In genomic region chrX:46317158-46317557, GRCh38 we compare ENCODE assay signal across 16 cellular contexts.
A peak's percentile ranks its signal among the peaks of the same experiment; 100 is the strongest.
DNase-seq lines count a peak whose midpoint lies in the region; ATAC-seq, FAIRE-seq and TF ChIP-seq lines count a peak whose summit lies in the region.
"Had no signal": no experiment of that assay in that cellular context is flagged by ENCODE, and none has a peak within 500 bp of the region (broad histone marks: within the 10 kb centered on the region; RNA-seq: fewer than 3 reads in every experiment).

No MANE protein-coding gene starts in this region.

- H3K4me3 ChIP-seq in HAP-1, result no peak overlapping the region
- no peak overlapping the region for H3K4me3 ChIP-seq in esophagus squamous epithelium
- no peak overlapping the region for H3K4me3 ChIP-seq in small intestine (ENCODE audit: low read depth in 1 of 2, low read length in 2 of 2)
- H3K4me3 ChIP-seq: GM12878 had no signal

- in situ Hi-C loops in HAP-1 (cut with MboI; ENCODE audit: low sequenced_read_pairs), result no loop called here

- H3K4me1 ChIP-seq in HAP-1, result peaks cover 24% of the 10 kb centered on the region
- H3K4me1 ChIP-seq in esophagus squamous epithelium, result peaks cover 0 to 19% (median 0%) of the 10 kb centered on the region in 3 donors
- H3K4me1 ChIP-seq in small intestine (ENCODE audit: control insufficient read depth in 2 of 2, insufficient read depth in 1 of 2, low read depth in 1 of 2, low read length in 1 of 2), result peaks cover 0 to 5% of the 10 kb centered on the region in 2 donors

- H3K36me3 ChIP-seq in HAP-1 (replicated peaks), result no peaks in the 10 kb centered on the region
- no peaks in the 10 kb centered on the region for H3K36me3 ChIP-seq in esophagus squamous epithelium
- no peaks in the 10 kb centered on the region for H3K36me3 ChIP-seq in small intestine (ENCODE audit: control insufficient read depth in 2 of 2, insufficient read depth in 2 of 2, low read length in 2 of 2)

- no peak for TF ChIP-seq POLR2A in esophagus squamous epithelium (IDR thresholded peaks at IDR 0.05)

- peak overlapping the region in 3 of 4 donors; percentile 57 to 64 (median 61) for H3K27ac ChIP-seq in esophagus squamous epithelium
- peak overlapping the region in 1 of 2 donors; percentile 74 for H3K27ac ChIP-seq in small intestine (ENCODE audit: low read depth in 1 of 2, low read length in 1 of 2)

- FAIRE-seq in RCC 7860 (lab: Jason Lieb, UNC) (peak; percentile 66), small intestine (lab: Jason Lieb, UNC) (no peak)
- FAIRE-seq: GM12878, H54 had no signal

- H3K9me3 ChIP-seq in HAP-1 (no peaks in the 10 kb centered on the region), esophagus squamous epithelium (no peaks in the 10 kb centered on the region), small intestine (ENCODE audit: control insufficient read depth, low read depth) (no peaks in the 10 kb centered on the region)

- H3K27me3 ChIP-seq in HAP-1 (ENCODE audit: low read depth) (no peaks in the 10 kb centered on the region), esophagus squamous epithelium (no peaks in the 10 kb centered on the region), small intestine (ENCODE audit: control insufficient read depth in 2 of 2, insufficient read depth in 2 of 2, low read length in 2 of 2) (no peaks in the 10 kb centered on the region)

- WGBS in esophagus squamous epithelium, 2 donors, result 0 to 29% methylated on average over 1 of the region's 1 CpG
- 0 to 39% (median 12%) methylated on average over 1 of the region's 1 CpG for WGBS in small intestine, 3 donors

- DNase-seq in HAP-1 (ENCODE audit: low spot score in 2 of 2) (peak; percentile 29 to 79), RCC 7860 (ENCODE audit: low spot score) (peak; percentile 33), esophagus squamous epithelium (lab: John Stamatoyannopoulos, UW) (no peak), small intestine (peak; percentile 70), NCI-H2081 treated with DMSO at 0.1 percent for 48 hours (lab: John Stamatoyannopoulos, UW) (no peak)
- no peak for DNase-seq in stimulated activated naive CD4-positive, alpha-beta T cell (lab: John Stamatoyannopoulos, UW)
- DNase-seq: activated CD4-positive, alpha-beta T cell treated with anti-CD3 and anti-CD28 coated beads, Interleukin-2, amount 10 ng/mL, durations not matched to agents 24 days and 14 days; NCI-H2029; NCI-H446 treated with DMSO at 0.1 percent for 48 hours; stimulated activated CD4-positive, alpha-beta T cell treated with anti-CD3 and anti-CD28 coated beads, Interleukin-1b, Interleukin-23, amount 100 ng/mL, for 48 hours; T-cell; trophoblast cell had no signal

- intact Hi-C loops in esophagus squamous epithelium (cut with DNase I), result no loop called here

- TF ChIP-seq CTCF in esophagus squamous epithelium (IDR thresholded peaks at IDR 0.05), result no peak

- ATAC-seq in GM21367 (IDR thresholded peaks at IDR 0.05; ENCODE audit: unreplicated experiment), result no peak
- ATAC-seq: GM12878, Right ventricle myocardium inferior, T-cell had no signal

Comparison
In these comparisons a context has a peak if more than half of its experiments do, and no peak if none do; other contexts are left out.
1. DNase-seq: peak in HAP-1 (2 of 2), RCC 7860 (single experiment) and small intestine (single experiment); none in esophagus squamous epithelium (single experiment), NCI-H2081 treated with DMSO at 0.1 percent for 48 hours (single experiment) and stimulated activated naive CD4-positive, alpha-beta T cell (0 of 6).